ENCODE assay signal across 8 cellular contexts in the genomic region with DNA sequence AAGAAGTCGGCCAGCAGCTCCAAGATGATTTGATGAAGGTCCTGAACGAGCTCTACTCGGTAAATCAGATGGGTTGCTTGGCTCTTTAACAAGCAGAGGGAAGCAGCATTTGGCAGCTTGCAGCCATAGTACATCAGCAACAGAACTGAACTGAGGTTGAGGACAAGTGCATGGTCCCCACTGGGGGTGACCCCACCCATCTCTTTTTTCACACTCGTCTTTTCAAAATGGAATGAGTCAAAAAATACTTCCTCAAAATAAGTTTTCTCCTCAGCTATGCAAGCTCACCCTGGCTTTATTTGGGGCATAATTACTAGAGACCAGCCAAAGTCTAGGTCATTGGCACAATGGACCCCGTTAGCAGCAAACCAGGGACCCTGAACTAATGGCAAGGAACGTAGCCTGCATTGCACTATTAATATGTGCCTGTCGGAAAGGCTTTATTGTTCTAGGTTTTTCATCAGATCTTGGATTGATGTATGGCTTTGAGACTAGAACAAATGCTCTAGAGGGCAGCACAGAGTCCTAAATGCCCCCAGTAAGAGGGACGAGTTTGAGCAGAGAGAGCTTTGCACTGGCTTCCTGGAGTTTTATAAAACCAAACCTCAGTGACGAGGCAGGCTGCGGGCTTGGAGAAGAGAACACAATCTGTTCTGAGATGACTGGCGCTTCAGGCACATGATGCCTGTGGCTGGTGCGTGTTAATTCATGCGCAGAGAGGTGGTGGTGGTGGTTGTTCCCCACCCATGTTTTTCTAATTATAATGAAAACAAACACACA.
DNase-seq lines count a peak whose midpoint lies in the region; ATAC-seq, FAIRE-seq and TF ChIP-seq lines count a peak whose summit lies in the region.
"Not testable (repeated sequence)": the region's sequence is repeated elsewhere in the genome, so short reads cannot be mapped to it uniquely, and the experiment has no call there.

No MANE protein-coding gene starts in this region.

- H3K4me1 ChIP-seq in CD8-positive, alpha-beta memory T cell (ENCODE audit: insufficient read depth, low read length); H9 (ENCODE audit: insufficient read depth, low read length); astrocyte (ENCODE audit: insufficient read depth, low read length); right lobe of liver: not testable (repeated sequence)

- H3K9me3 Mint-ChIP-seq in CD8-positive, alpha-beta memory T cell; H9; activated CD8-positive, alpha-beta T cell treated with anti-CD3 and anti-CD28 coated beads for 36 hours; astrocyte (ENCODE audit: unreplicated experiment): not testable (repeated sequence)

- H3K4me1 Mint-ChIP-seq in CD8-positive, alpha-beta memory T cell; H9; activated CD8-positive, alpha-beta T cell treated with anti-CD3 and anti-CD28 coated beads for 36 hours (ENCODE audit: low read depth); astrocyte (ENCODE audit: low read depth, unreplicated experiment): not testable (repeated sequence)

- H3K27me3 ChIP-seq in CD8-positive, alpha-beta memory T cell (ENCODE audit: insufficient read depth, low read length, poor library complexity, severe bottlenecking); H9 (ENCODE audit: insufficient read depth, low read length); astrocyte (ENCODE audit: insufficient read depth, low read length); right lobe of liver: not testable (repeated sequence)

- H2BK5ac ChIP-seq in H9 (ENCODE audit: insufficient read length, low read length), result not testable (repeated sequence)

- H3K27ac ChIP-seq in CD8-positive, alpha-beta memory T cell (ENCODE audit: low read depth, low read length); H9 (ENCODE audit: insufficient read length, low read depth, low read length); astrocyte (ENCODE audit: low read depth, low read length); right lobe of liver: not testable (repeated sequence)

- not testable (repeated sequence) for FAIRE-seq in astrocyte (lab: Jason Lieb, UNC)

- TF ChIP-seq POLR2A in right lobe of liver (IDR thresholded peaks at IDR 0.05), result not testable (repeated sequence)

- not testable (repeated sequence) for H4K5ac ChIP-seq in H9 (ENCODE audit: insufficient read length, low read depth, low read length)

- H3K18ac ChIP-seq in H9 (ENCODE audit: insufficient read length, low read depth, low read length), result not testable (repeated sequence)

- H3K36me3 ChIP-seq in CD8-positive, alpha-beta memory T cell (ENCODE audit: insufficient read depth, low read length); astrocyte (ENCODE audit: insufficient read depth, low read length); right lobe of liver: not testable (repeated sequence)

- H3K4ac ChIP-seq in H9 (ENCODE audit: low read depth, low read length), result not testable (repeated sequence)

- peak; percentile 37 for TF ChIP-seq CTCF in H9 (conservative IDR thresholded peaks at IDR 0.05)
- not testable (repeated sequence) for TF ChIP-seq CTCF in activated CD8-positive, alpha-beta T cell treated with anti-CD3 and anti-CD28 coated beads for 36 hours (IDR thresholded peaks at IDR 0.05); astrocyte (IDR thresholded peaks at IDR 0.05; ENCODE audit: insufficient read depth, low read depth, low read length); fibroblast of pulmonary artery (IDR thresholded peaks at IDR 0.05; ENCODE audit: low read length, missing control alignments)
- TF ChIP-seq CTCF in right lobe of liver (IDR thresholded peaks at IDR 0.05), result peak in 1 of 4 donors; percentile 8

- POLR2A ChIA-PET in CD8-positive, alpha-beta memory T cell (lab: Charles Lee); activated CD8-positive, alpha-beta T cell treated with anti-CD3 and anti-CD28 coated beads for 36 hours (lab: Charles Lee): not testable (repeated sequence)

- H3K9me3 ChIP-seq in CD8-positive, alpha-beta memory T cell (ENCODE audit: low read length); H9 (ENCODE audit: control insufficient read depth, low read depth, low read length); astrocyte (ENCODE audit: insufficient read depth, low read depth, low read length); right lobe of liver: not testable (repeated sequence)

- peak; percentile 91 for ATAC-seq in activated CD8-positive, alpha-beta T cell treated with anti-CD3 and anti-CD28 coated beads for 36 hours
- ATAC-seq in right lobe of liver, result peak in 3 of 4 donors; percentile 54 to 63 (median 59)

- CTCF ChIA-PET in CD8-positive, alpha-beta memory T cell (lab: Charles Lee); activated CD8-positive, alpha-beta T cell treated with anti-CD3 and anti-CD28 coated beads for 36 hours (lab: Charles Lee): not testable (repeated sequence)

- H3K4me2 ChIP-seq in H9 (ENCODE audit: insufficient read depth, insufficient read length, low read length); astrocyte (ENCODE audit: low read length): not testable (repeated sequence)

- DNase-seq in CD8-positive, alpha-beta memory T cell, result peak in 3 of 5 donors; percentile 16 to 59 (median 30)
- DNase-seq in H9, result peak; percentile 24
- DNase-seq in NAMALWA (ENCODE audit: low spot score), result peak; percentile 40
- peak; percentile 74 for DNase-seq in activated CD8-positive, alpha-beta T cell treated with anti-CD3 and anti-CD28 coated beads for 36 hours
- peak; percentile 18 for DNase-seq in astrocyte (ENCODE audit: low read depth)
- DNase-seq in fibroblast of pulmonary artery (ENCODE audit: low read depth), result peak; percentile 1
- DNase-seq in right lobe of liver, result not testable (repeated sequence)
- peak; percentile 46 for DNase-seq in stimulated activated CD4-positive, alpha-beta T cell treated with anti-CD3 and anti-CD28 coated beads, Interleukin-1b, Interleukin-23, amount 100 ng/mL, for 48 hours

- H3K4me3 Mint-ChIP-seq in CD8-positive, alpha-beta memory T cell; H9; activated CD8-positive, alpha-beta T cell treated with anti-CD3 and anti-CD28 coated beads for 36 hours; astrocyte (ENCODE audit: unreplicated experiment): not testable (repeated sequence)

- H2BK12ac ChIP-seq in H9 (ENCODE audit: insufficient read length, low read depth, low read length), result not testable (repeated sequence)

- not testable (repeated sequence) for H3K14ac ChIP-seq in H9 (ENCODE audit: insufficient read depth, low read length)

- not testable (repeated sequence) for H3K79me1 ChIP-seq in H9 (ENCODE audit: insufficient read depth, low read depth, low read length, poor library complexity, severe bottlenecking)

- not testable (repeated sequence) for H2AFZ ChIP-seq in H9 (ENCODE audit: low read length); astrocyte (ENCODE audit: low read depth, low read length)

- not testable (repeated sequence) for H3K23me2 ChIP-seq in H9 (ENCODE audit: insufficient read length, low read depth, low read length, poor library complexity, severe bottlenecking)

- not testable (repeated sequence) for H2BK20ac ChIP-seq in H9 (ENCODE audit: low read depth, low read length, poor library complexity, severe bottlenecking)

- not testable (repeated sequence) for H3T11ph ChIP-seq in H9 (ENCODE audit: low read length)

- not testable (repeated sequence) for H3K79me2 ChIP-seq in H9 (ENCODE audit: insufficient read depth, low read length); astrocyte (ENCODE audit: insufficient read depth, low read length)

- H3K4me3 ChIP-seq in CD8-positive, alpha-beta memory T cell (ENCODE audit: low read length); astrocyte (ENCODE audit: insufficient read depth, low read depth, low read length); fibroblast of pulmonary artery (replicated peaks; ENCODE audit: low read depth, low read length); right lobe of liver: not testable (repeated sequence)

- not testable (repeated sequence) for H4K8ac ChIP-seq in H9 (replicated peaks; ENCODE audit: insufficient read length, low read depth, low read length)

- not testable (repeated sequence) for H4K20me1 ChIP-seq in H9 (ENCODE audit: control insufficient read depth, insufficient read depth, insufficient read length); astrocyte (ENCODE audit: insufficient read depth, low read length)

- intact Hi-C loops in activated CD8-positive, alpha-beta T cell treated with anti-CD3 and anti-CD28 coated beads for 36 hours (cut with micrococcal nuclease); right lobe of liver (cut with DNase I): not testable (repeated sequence)

- not testable (repeated sequence) for H2BK15ac ChIP-seq in H9 (ENCODE audit: low read depth, low read length)

- not testable (repeated sequence) for H4K91ac ChIP-seq in H9 (ENCODE audit: insufficient read length, low read depth, low read length)

- H3K27me3 Mint-ChIP-seq in CD8-positive, alpha-beta memory T cell; H9 (ENCODE audit: low read depth); activated CD8-positive, alpha-beta T cell treated with anti-CD3 and anti-CD28 coated beads for 36 hours; astrocyte (ENCODE audit: low read depth, unreplicated experiment): not testable (repeated sequence)

- not testable (repeated sequence) for H3K9ac ChIP-seq in H9 (ENCODE audit: extremely low read depth, insufficient read length, low read length); astrocyte (ENCODE audit: low read length)

- not testable (repeated sequence) for H3K36me3 Mint-ChIP-seq in CD8-positive, alpha-beta memory T cell; H9 (ENCODE audit: insufficient read depth in 1 of 3, low read depth in 3 of 3); activated CD8-positive, alpha-beta T cell treated with anti-CD3 and anti-CD28 coated beads for 36 hours (ENCODE audit: low read depth); astrocyte (ENCODE audit: low read depth, unreplicated experiment)

- not testable (repeated sequence) for H2AK5ac ChIP-seq in H9 (ENCODE audit: insufficient read length, low read length)

- H3K23ac ChIP-seq in H9 (ENCODE audit: insufficient read length, low read depth, low read length), result not testable (repeated sequence)

- H3K56ac ChIP-seq in H9 (ENCODE audit: insufficient read length, low read depth, low read length), result not testable (repeated sequence)

- WGBS in H9 (ENCODE audit: extremely low coverage, insufficient read length, low lambda C conversion rate), result no CpG with 5 or more reads among the region's 13 CpGs
- 68% methylated on average over 5 of the region's 13 CpGs for WGBS in right lobe of liver (ENCODE audit: insufficient coverage, low coverage, low lambda C conversion rate, missing lambda C conversion rate)

- not testable (repeated sequence) for H2BK120ac ChIP-seq in H9 (ENCODE audit: low read depth, low read length, poor library complexity, severe bottlenecking)

- H3K27ac Mint-ChIP-seq in CD8-positive, alpha-beta memory T cell; H9; activated CD8-positive, alpha-beta T cell treated with anti-CD3 and anti-CD28 coated beads for 36 hours; astrocyte (ENCODE audit: unreplicated experiment): not testable (repeated sequence)
